Comparison of ENCODE assay signal across 8 cellular contexts in the genomic region with DNA sequence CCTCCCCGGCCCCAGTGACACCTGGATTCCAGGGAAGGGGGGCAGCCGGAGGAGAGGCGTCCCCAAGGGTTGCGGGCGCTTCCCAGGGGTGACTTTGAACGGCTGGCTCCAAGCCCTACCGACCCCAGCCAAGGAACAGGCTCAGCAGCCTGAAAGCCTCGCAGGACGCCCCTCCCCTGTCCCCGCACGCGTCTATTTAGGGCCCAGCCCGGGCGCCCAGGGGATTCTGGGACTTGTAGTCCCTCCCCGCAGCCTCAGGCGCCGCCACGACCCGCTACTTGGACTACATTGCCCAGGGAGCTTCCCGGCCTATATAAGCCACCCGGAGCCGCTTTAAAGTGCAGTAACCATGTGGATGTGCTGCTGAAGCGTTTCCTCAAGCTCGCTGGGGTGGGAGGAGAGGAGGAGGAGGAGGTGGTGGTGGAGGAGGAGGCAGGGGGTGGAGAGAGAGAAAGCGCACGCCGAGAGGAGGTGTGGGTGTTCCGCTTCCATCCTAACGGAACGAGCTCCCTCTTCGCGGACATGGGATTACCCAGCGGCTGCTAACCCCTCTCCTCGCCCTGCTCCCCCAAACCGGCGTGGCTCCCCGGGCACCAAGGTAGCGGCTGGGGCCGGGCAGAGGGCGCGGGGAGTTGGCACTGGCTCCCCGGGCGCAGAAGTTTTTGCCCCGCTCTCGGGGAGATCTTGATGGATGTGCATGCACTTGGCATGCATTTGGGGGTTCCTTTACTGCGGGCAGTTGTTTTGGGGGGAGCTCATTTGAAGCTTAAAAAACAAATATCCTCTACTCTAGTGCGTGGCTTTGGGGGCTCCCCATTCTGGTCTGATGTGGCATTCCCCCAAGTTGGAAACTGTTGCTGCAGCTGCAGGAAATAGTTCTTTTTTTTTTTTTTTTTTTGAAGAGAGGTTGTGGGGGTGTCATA. TPM values are rescaled to one million over a fixed set of nuclear protein-coding genes. Genes with fewer than 3 reads are reported as not detected.
DNase-seq lines count a peak whose midpoint lies in the region; ATAC-seq and TF ChIP-seq lines count a peak whose summit lies in the region.

A gene (plus strand): TSS at position 341 of the 923 bp plus-strand sequence. CDS start 23,144 bp downstream, outside the sequence.

- TF ChIP-seq CTCF in GM20000 (IDR thresholded peaks at IDR 0.05; ENCODE audit: extremely low read depth, missing control alignments): no peak

- H3K4me3 Mint-ChIP-seq in effector memory CD8-positive, alpha-beta T cell: peak within 1 kb of the TSS; percentile 94 to 96
- H3K4me3 Mint-ChIP-seq in memory B cell: peak within 1 kb of the TSS; percentile 99

- H3K9me3 Mint-ChIP-seq in effector memory CD8-positive, alpha-beta T cell: no peaks in the 10 kb centered on the region
- no peaks in the 10 kb centered on the region for H3K9me3 Mint-ChIP-seq in memory B cell

- peak; percentile 98 for DNase-seq in CMK (ENCODE audit: low read depth)
- DNase-seq in GM20000 (ENCODE audit: low spot score): peak; percentile 93
- DNase-seq in HT-29 (ENCODE audit: low spot score): peak; percentile 90
- peak; percentile 99 for DNase-seq in NOMO-1 (lab: John Stamatoyannopoulos, UW; ENCODE audit: unreplicated experiment in 2 of 2)
- peak; percentile 96 to 98 (median 97) for DNase-seq in effector memory CD8-positive, alpha-beta T cell
- DNase-seq in memory B cell (ENCODE audit: low spot score in 2 of 2): peak; percentile 94 to 96
- DNase-seq in stimulated activated CD8-positive, alpha-beta memory T cell treated with anti-CD3 and anti-CD28 coated beads, Interleukin-12 subunit alpha, Interleukin-12 subunit beta, amount 100 ng/mL, for 24 hours (ENCODE audit: extremely low read depth): peak; percentile 91

- peak; percentile 84 for ATAC-seq in effector memory CD8-positive, alpha-beta T cell (replicated peaks)
- peak; percentile 83 for ATAC-seq in memory B cell (ENCODE audit: low read depth)

- no peaks in the 10 kb centered on the region for H3K27me3 Mint-ChIP-seq in effector memory CD8-positive, alpha-beta T cell
- H3K27me3 Mint-ChIP-seq in memory B cell: no peaks in the 10 kb centered on the region

- peaks cover 23% of the 10 kb centered on the region for H3K36me3 Mint-ChIP-seq in effector memory CD8-positive, alpha-beta T cell (ENCODE audit: insufficient read depth)
- peaks cover 17% of the 10 kb centered on the region for H3K36me3 Mint-ChIP-seq in memory B cell

- H3K27ac Mint-ChIP-seq in effector memory CD8-positive, alpha-beta T cell: peak within 1 kb of the TSS; percentile 91 to 95
- H3K27ac Mint-ChIP-seq in memory B cell: peak within 1 kb of the TSS; percentile 96

- POLR2A ChIA-PET in activated CD8-positive, alpha-beta memory T cell treated with anti-CD3 and anti-CD28 coated beads for 36 hours (lab: Charles Lee): interaction anchor here (0.5 to 3.2 kb wide), 25 partner anchors 11 to 1392 kb away, joined by 3 to 41 read pairs (median 4); a partner anchor contains a TSS

- CTCF ChIA-PET in activated CD8-positive, alpha-beta memory T cell treated with anti-CD3 and anti-CD28 coated beads for 36 hours (lab: Charles Lee): interaction anchor here (0.6 to 2.5 kb wide), 14 partner anchors 11 to 695 kb away, joined by 3 to 10 read pairs (median 4); no protein-coding TSS in a partner anchor

- peaks cover 39 to 44% of the 10 kb centered on the region in 2 donors for H3K4me1 Mint-ChIP-seq in effector memory CD8-positive, alpha-beta T cell (ENCODE audit: low read depth in 2 of 2)
- peaks cover 29% of the 10 kb centered on the region for H3K4me1 Mint-ChIP-seq in memory B cell

RNA-seq across cellular contexts. Expression of the gene that starts here (rescaled TPM):
- 3.6 and 5.1 TPM in 2 replicates for total RNA-seq in HT-29 (2014; rRNA removed; shearing (Covaris generic))
- 10 to 100 TPM; 83.2 to 85.1 TPM for total RNA-seq in activated CD8-positive, alpha-beta memory T cell treated with anti-CD3 and anti-CD28 coated beads for 36 hours

Comparison
In these comparisons a context has a peak if more than half of its experiments do, and no peak if none do; other contexts are left out.
1. Peak in every context shown above with its lines: DNase-seq and ATAC-seq.
2. RNA of the gene that starts here (total RNA-seq): 83.2 to 85.1 TPM in activated CD8-positive, alpha-beta memory T cell treated with anti-CD3 and anti-CD28 coated beads for 36 hours; 3.6 to 5.1 TPM in HT-29; every median in the first group is over 10 times any median in the second.